In genomic region chr16:84084570-84085270, GRCh38 we compare ENCODE assay signal across 9 cellular contexts. TPM values are rescaled to one million over a fixed set of nuclear protein-coding genes. Genes with fewer than 3 reads are reported as not detected.
DNase-seq lines count a peak whose midpoint lies in the region; ATAC-seq, FAIRE-seq and TF ChIP-seq lines count a peak whose summit lies in the region.
"Had no signal": no experiment of that assay in that cellular context is flagged by ENCODE, and none has a peak within 500 bp of the region (broad histone marks: within the 10 kb centered on the region; RNA-seq: fewer than 3 reads in every experiment).

No MANE protein-coding gene starts in this region.

- H3K79me2 ChIP-seq in Karpas-422 (ENCODE audit: low read length), result peaks cover 22% of the 10 kb centered on the region
- no peaks in the 10 kb centered on the region; the same call in 1 of the 2 replicates for H3K79me2 ChIP-seq in SK-N-SH (ENCODE audit: insufficient read depth)

- H3K27me3 ChIP-seq in Karpas-422 (ENCODE audit: low read length) (no peaks in the 10 kb centered on the region), SK-N-SH (ENCODE audit: insufficient read depth) (no peaks in the 10 kb centered on the region), heart right ventricle (no peaks in the 10 kb centered on the region), small intestine (ENCODE audit: control insufficient read depth in 2 of 2, insufficient read depth in 2 of 2, low read length in 2 of 2) (no peaks in the 10 kb centered on the region)

- H3K4me2 ChIP-seq in Karpas-422 (ENCODE audit: low read depth, low read length, poor library complexity, severe bottlenecking) (no peak overlapping the region), SK-N-SH (no peak overlapping the region)

- TF ChIP-seq EP300 in SK-N-SH (IDR thresholded peaks at IDR 0.05; ENCODE audit: borderline replicate concordance in 1 of 2, low read depth in 1 of 2, low read length in 1 of 2), result no peak

- in situ Hi-C loops in GM13976 (cut with MboI; ENCODE audit: low sequenced_read_pairs, unreplicated experiment), result loop anchor here (5.0 kb wide), 1 partner anchor 98 kb away; no protein-coding TSS in a partner anchor

- H3K36me3 ChIP-seq in Karpas-422 (ENCODE audit: insufficient read depth, low read length) (peaks cover 33% of the 10 kb centered on the region; the same call in 1 of the 2 replicates), SK-N-SH (replicated peaks in 1 of 2; ENCODE audit: control insufficient read depth in 1 of 2, insufficient read depth in 2 of 2, low read length in 1 of 2) (peaks cover 52 to 83% of the 10 kb centered on the region in 2 experiments), heart right ventricle (peaks cover 0 to 100% (median 54%) of the 10 kb centered on the region in 9 donors), small intestine (ENCODE audit: control insufficient read depth in 2 of 2, insufficient read depth in 2 of 2, low read length in 2 of 2) (peaks cover 15 to 20% of the 10 kb centered on the region in 2 donors)

- no peak overlapping the region for H2AFZ ChIP-seq in Karpas-422 (ENCODE audit: low read length)
- H2AFZ ChIP-seq in SK-N-SH (ENCODE audit: low read depth), result no peak overlapping the region

- H3K9me2 ChIP-seq in Karpas-422 (replicated peaks; ENCODE audit: insufficient read depth, low read length) (no peaks in the 10 kb centered on the region), SK-N-SH (no peaks in the 10 kb centered on the region)

- peak; percentile 86 for DNase-seq in GM13976 (ENCODE audit: low spot score)
- peak; percentile 89 for DNase-seq in Karpas-422
- DNase-seq in SK-N-SH, result peak; percentile 84
- DNase-seq in activated naive CD4-positive, alpha-beta T cell treated with anti-CD3 and anti-CD28 coated beads, Interleukin-2, amount 50 U/mL, for 16 hours, result peak; percentile 72
- peak; percentile 43 to 64 for DNase-seq in heart right ventricle
- DNase-seq in small intestine, result peak; percentile 74

- POLR2A ChIA-PET in SK-N-SH (lab: Yijun Ruan, JAX), result interaction anchor here (0.7 to 1.0 kb wide), 2 partner anchors 16 to 223 kb away, joined by 3 to 4 read pairs; no protein-coding TSS in a partner anchor

- intact Hi-C loops in heart right ventricle (cut with DNase I), result loop anchor here in 9 of 10 donors (2.0 to 10.0 kb wide), 9 partner anchors 33 to 400 kb away; partner anchors contain the start of genes TAF1C (in 2 of the 9), ADAD2 (in 1 of the 9) and MBTPS1 (in 1 of the 9)

- CTCF ChIA-PET in SK-N-SH (lab: Yijun Ruan, JAX), result interaction anchor here (0.6 to 14.3 kb wide), 36 partner anchors 8 to 410 kb away, joined by 3 to 163 read pairs (median 4); partner anchors contain the start of genes MBTPS1, TAF1C and WFDC1

- H3K4me1 ChIP-seq in Karpas-422 (ENCODE audit: low read length) (peaks cover 48% of the 10 kb centered on the region), SK-N-SH (ENCODE audit: control insufficient read depth in 1 of 2, insufficient read depth in 2 of 2, low read depth in 1 of 2, low read length in 1 of 2) (no peaks in the 10 kb centered on the region), heart right ventricle (peaks cover 0 to 54% (median 25%) of the 10 kb centered on the region in 9 donors), small intestine (ENCODE audit: control insufficient read depth in 2 of 2, insufficient read depth in 1 of 2, low read depth in 1 of 2, low read length in 1 of 2) (no peaks in the 10 kb centered on the region)

- H3K9ac ChIP-seq in Karpas-422 (ENCODE audit: low read length), result no peak overlapping the region
- no peak overlapping the region for H3K9ac ChIP-seq in SK-N-SH

- peak in 7 of 8 donors; percentile 9 to 50 (median 40) for ATAC-seq in heart right ventricle
- no peak for ATAC-seq in HG02623 (IDR thresholded peaks at IDR 0.05; ENCODE audit: unreplicated experiment)

- peak; percentile 89 for TF ChIP-seq CTCF in 22Rv1 (IDR thresholded peaks at IDR 0.05)
- peak; percentile 88 for TF ChIP-seq CTCF in GM13976 (IDR thresholded peaks at IDR 0.05; ENCODE audit: borderline replicate concordance, control extremely low read depth, extremely low read depth, insufficient read depth, missing control alignments)
- peak; percentile 82 for TF ChIP-seq CTCF in SK-N-SH (IDR thresholded peaks at IDR 0.05)
- TF ChIP-seq CTCF in heart right ventricle (IDR thresholded peaks at IDR 0.05), result peak; percentile 30 to 74 (median 66)

- H3F3A ChIP-seq in SK-N-SH (replicated peaks; ENCODE audit: insufficient read depth), result no peaks in the 10 kb centered on the region

- H3K27ac ChIP-seq in 22Rv1 (no peak overlapping the region), Karpas-422 (ENCODE audit: low read length) (peak overlapping the region; percentile 50), SK-N-SH (ENCODE audit: low read depth in 2 of 2, low read length in 1 of 2) (no peak overlapping the region), heart right ventricle (peak overlapping the region in 6 of 10 donors; percentile 3 to 77 (median 67)), small intestine (ENCODE audit: low read depth in 1 of 2, low read length in 1 of 2) (no peak overlapping the region)

- WGBS in SK-N-SH (ENCODE audit: low lambda C conversion rate), result 57% methylated on average over 10 of the region's 11 CpGs
- 52 to 58% methylated on average over 11 of the region's 11 CpGs for WGBS in heart right ventricle, 2 donors
- 41 to 51% (median 44%) methylated on average over 11 of the region's 11 CpGs for WGBS in small intestine, 3 donors

- FAIRE-seq in small intestine (lab: Jason Lieb, UNC), result no peak

- no peaks in the 10 kb centered on the region for H3K9me3 ChIP-seq in Karpas-422 (ENCODE audit: low read length)
- no peaks in the 10 kb centered on the region for H3K9me3 ChIP-seq in SK-N-SH
- no peaks in the 10 kb centered on the region for H3K9me3 ChIP-seq in heart right ventricle
- H3K9me3 ChIP-seq in small intestine (ENCODE audit: control insufficient read depth, low read depth), result no peaks in the 10 kb centered on the region

- H3K4me3 ChIP-seq in Karpas-422 (ENCODE audit: low read length), result no peak overlapping the region
- peak overlapping the region in 1 of 2 experiments; percentile 16; a peak in 1 of 4 replicates for H3K4me3 ChIP-seq in SK-N-SH (ENCODE audit: low read depth in 2 of 2, low read length in 1 of 2)
- H3K4me3 ChIP-seq in heart right ventricle, result no peak overlapping the region
- H3K4me3 ChIP-seq in small intestine (ENCODE audit: low read depth in 1 of 2, low read length in 2 of 2), result no peak overlapping the region

- peak; percentile 72 for TF ChIP-seq RAD21 in SK-N-SH (IDR thresholded peaks at IDR 0.05; ENCODE audit: low read length)

- H4K20me1 ChIP-seq in Karpas-422 (ENCODE audit: insufficient read depth, low read depth, low read length), result no peaks in the 10 kb centered on the region
- no peaks in the 10 kb centered on the region for H4K20me1 ChIP-seq in SK-N-SH (ENCODE audit: insufficient read depth)

TF ChIP-seq in SK-N-SH, 30 proteins besides CTCF, POLR2A, EP300 and RAD21:
- TF ChIP-seq RCOR1 (IDR thresholded peaks at IDR 0.05; ENCODE audit: low read length), result no peak
- TF ChIP-seq FOXJ3 (CRISPR knock-in tag; IDR thresholded peaks at IDR 0.05), result no peak
- no peak for TF ChIP-seq CHD2 (IDR thresholded peaks at IDR 0.05; ENCODE audit: low read length, partially characterized antibody)
- no peak for TF ChIP-seq GABPA (IDR thresholded peaks at IDR 0.05; ENCODE audit: low read depth)
- TF ChIP-seq SMC3 (IDR thresholded peaks at IDR 0.05; ENCODE audit: low read depth, low read length), result peak; percentile 71
- TF ChIP-seq MEF2A (IDR thresholded peaks at IDR 0.05; ENCODE audit: borderline replicate concordance, low read depth), result no peak

RNA-seq across cellular contexts. Expression of gene MBTPS1, which starts 32.0 kb away (rescaled TPM):
- 80.9 and 94.7 TPM in 2 replicates for total RNA-seq in Karpas-422 (2014; rRNA removed; shearing (Covaris generic); ENCODE audit: low replicate concordance)
- polyA plus RNA-seq in SK-N-SH (2012; rRNA removed) (81.6 and 84.9 TPM in 2 replicates), heart right ventricle (10 to 100 TPM; 41.4 to 45.1 TPM), small intestine (10 to 100 TPM; 24.0 to 40.9 (median 30.4) TPM)
- polyA plus RNA-seq in SK-N-SH (2012; cell fraction: cytosol; rRNA removed), result 81.9 and 82.5 TPM in 2 replicates
- 140 and 164 TPM in 2 replicates for polyA plus RNA-seq in SK-N-SH (2012; cell fraction: nucleus; rRNA removed)
- total RNA-seq in heart right ventricle, result 100 to 1,000 TPM in 1 of 10 donors, 10 to 100 TPM in 9; 55.9 to 122 (median 73.5) TPM

RNA-seq across cellular contexts. Expression of gene SLC38A8, which starts 42.1 kb away (rescaled TPM):
- total RNA-seq in Karpas-422 (2014; rRNA removed; shearing (Covaris generic); ENCODE audit: low replicate concordance), result not detected in 2 replicates
- 0.08 TPM in 1 of 2 replicates, not detected in the other for polyA plus RNA-seq in SK-N-SH (2012; rRNA removed)
- polyA plus RNA-seq in SK-N-SH (2012; cell fraction: cytosol; rRNA removed), result not detected in 2 replicates
- polyA plus RNA-seq in SK-N-SH (2012; cell fraction: nucleus; rRNA removed), result not detected in 2 replicates
- 1 to 10 TPM in 2 of 10 donors, under 1 TPM in 1, not detected in 7; 0.45 to 5.1 (median 1.2) TPM for total RNA-seq in heart right ventricle
- 10 to 100 TPM in 1 of 2 donors, not detected in 1; 30.8 TPM for polyA plus RNA-seq in heart right ventricle
- under 1 TPM in 1 of 3 donors, not detected in 2; 0.33 TPM for polyA plus RNA-seq in small intestine
- total RNA-seq: pulmonary artery endothelial cell had no signal

Comparison
In these comparisons a context has a peak if more than half of its experiments do, and no peak if none do; other contexts are left out.
1. H3K27ac ChIP-seq: peak in Karpas-422 (single experiment) and heart right ventricle (6 of 10); none in 22Rv1 (single experiment), SK-N-SH (0 of 2) and small intestine (0 of 2).
2. Peak in every context shown above with its lines, with median percentiles within 50 percentile points of each other: CTCF ChIP-seq and DNase-seq.